ENCODE assay signal across 1 cellular context in genomic region chr2:232480201-232481190, GRCh38.
TF ChIP-seq lines count a peak whose summit lies in the region.

No MANE protein-coding gene starts in this region.

TF ChIP-seq in IMR-90, 13 proteins besides CTCF, POLR2A, EP300 and RAD21:
- TF ChIP-seq, protein P1, sequence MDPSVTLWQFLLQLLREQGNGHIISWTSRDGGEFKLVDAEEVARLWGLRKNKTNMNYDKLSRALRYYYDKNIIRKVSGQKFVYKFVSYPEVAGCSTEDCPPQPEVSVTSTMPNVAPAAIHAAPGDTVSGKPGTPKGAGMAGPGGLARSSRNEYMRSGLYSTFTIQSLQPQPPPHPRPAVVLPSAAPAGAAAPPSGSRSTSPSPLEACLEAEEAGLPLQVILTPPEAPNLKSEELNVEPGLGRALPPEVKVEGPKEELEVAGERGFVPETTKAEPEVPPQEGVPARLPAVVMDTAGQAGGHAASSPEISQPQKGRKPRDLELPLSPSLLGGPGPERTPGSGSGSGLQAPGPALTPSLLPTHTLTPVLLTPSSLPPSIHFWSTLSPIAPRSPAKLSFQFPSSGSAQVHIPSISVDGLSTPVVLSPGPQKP (IDR thresholded peaks at IDR 0.05; ENCODE audit: borderline replicate concordance, low read depth, low read length), result no peak
- TF ChIP-seq NFE2L2 (IDR thresholded peaks at IDR 0.05; ENCODE audit: low read depth, low read length), result no peak
- TF ChIP-seq BHLHE40 (IDR thresholded peaks at IDR 0.05; ENCODE audit: low read depth, low read length), result no peak
- no peak for TF ChIP-seq RCOR1 (IDR thresholded peaks at IDR 0.05; ENCODE audit: insufficient replicate concordance, low read length)
- TF ChIP-seq RFX5 (IDR thresholded peaks at IDR 0.05; ENCODE audit: low read depth, low read length), result no peak
